26 cellular contexts compared by ENCODE assay signal in the genomic region with DNA sequence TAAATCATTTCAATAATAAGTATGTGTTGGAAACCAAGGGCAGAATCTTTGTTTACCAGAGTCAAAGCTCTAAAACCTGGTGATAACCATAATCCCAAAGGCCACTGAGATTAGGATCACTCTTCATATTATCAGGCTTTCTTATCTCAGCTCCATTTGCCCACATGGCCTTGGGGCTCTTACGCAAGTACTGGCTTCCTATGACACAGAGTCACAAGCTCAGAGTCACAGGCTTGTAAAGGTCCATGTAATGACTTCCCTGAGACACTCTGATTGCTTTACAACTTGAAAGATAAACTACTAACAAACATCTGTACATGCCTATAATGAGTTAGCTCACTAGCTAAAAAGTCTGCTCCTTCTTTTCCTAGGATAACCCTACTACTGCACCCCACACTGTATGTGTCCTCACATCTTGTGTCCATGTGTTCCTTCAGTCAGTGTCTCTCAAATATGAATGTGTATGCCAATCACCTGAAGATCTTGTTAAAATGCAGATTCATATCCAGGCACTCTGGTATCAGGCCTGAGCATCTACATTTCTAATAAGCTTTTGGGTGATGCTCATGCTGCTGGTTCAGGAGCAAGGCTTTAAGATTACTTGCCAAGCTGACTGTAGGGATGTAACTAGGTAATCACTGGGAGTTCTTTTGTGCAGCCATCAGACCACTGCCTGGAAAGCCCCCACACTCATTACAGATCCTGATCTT.
DNase-seq lines count a peak whose midpoint lies in the region; ATAC-seq and TF ChIP-seq lines count a peak whose summit lies in the region.
"Had no signal": no experiment of that assay in that cellular context is flagged by ENCODE, and none has a peak within 500 bp of the region (broad histone marks: within the 10 kb centered on the region; RNA-seq: fewer than 3 reads in every experiment).

No MANE protein-coding gene starts in this region.

- TF ChIP-seq CTCF in epithelial cell of esophagus (IDR thresholded peaks at IDR 0.05; ENCODE audit: insufficient read depth, low read depth, low read length, missing control alignments) (no peak), nephron progenitor cell (IDR thresholded peaks at IDR 0.05) (no peak)

- no peaks in the 10 kb centered on the region for H3K27me3 ChIP-seq in HAP-1 (ENCODE audit: low read depth)
- H3K27me3 ChIP-seq: BLaER1 treated with 17β-estradiol and CSF1 and Interleukin-3, amounts not matched to agents 10 nM and 100 nM; spleen; tibial artery had no signal

- H3K4me3 ChIP-seq in epithelial cell of esophagus (ENCODE audit: low read length) = no peak overlapping the region
- no peak overlapping the region for H3K4me3 ChIP-seq in HAP-1
- H3K4me3 ChIP-seq: BLaER1 treated with 17β-estradiol and CSF1 and Interleukin-3, amounts not matched to agents 10 nM and 100 nM; K562; left ventricle myocardium inferior; spleen; tibial artery had no signal

- H3K27ac Mint-ChIP-seq in nephron progenitor cell = peak overlapping the region; percentile 17
- H3K27ac Mint-ChIP-seq: dendritic cell treated with granulocyte-macrophage colony-stimulating factor and Interleukin-4, amounts not matched to agents 40 ng/mL and 50 ng/mL, for 4 days; immature natural killer cell; T-helper 1 cell treated with Interleukin-12 subunit alpha and Interleukin-12 subunit beta and Interleukin-4 antibody, amounts not matched to agents 30 μg/mL and 1 μg/mL, for 36 hours had no signal

- DNase-seq in EL (peak; percentile 1), MV-4-11 (lab: John Stamatoyannopoulos, UW) (peak; percentile 55), epithelial cell of esophagus (ENCODE audit: low read depth) (peak; percentile 18), nephron progenitor cell (no peak), HAP-1 (ENCODE audit: low spot score in 2 of 2) (no peak), NCI-H510A treated with DMSO at 0.1 percent for 48 hours (lab: John Stamatoyannopoulos, UW) (no peak), NCI-H187 treated with DMSO at 0.1 percent for 48 hours (lab: John Stamatoyannopoulos, UW) (no peak)
- DNase-seq: activated CD4-positive, alpha-beta T cell treated with anti-CD3 and anti-CD28 coated beads for 4 hours; activated naive CD4-positive, alpha-beta T cell treated with Interleukin-2 at 50 U/mL for 16 hours; activated T-cell treated with anti-CD3 and anti-CD28 coated beads, Interleukin-2, amount 50 U/mL, for 48 hours; amniotic stem cell; Calu3; GOT3; immature natural killer cell; left ventricle myocardium inferior; NCI-H1092; NCI-H2029 treated with DMSO at 0.1 percent for 48 hours; spleen; stimulated activated CD4-positive, alpha-beta T cell treated with anti-CD3 and anti-CD28 coated beads, Interleukin-4, amount 100 ng/mL, for 1 hour; stimulated activated naive CD4-positive, alpha-beta T cell treated with Interleukin-2 at 50 U/mL for 16 hours; tibial artery had no signal

- peaks cover 40% of the 10 kb centered on the region for H3K36me3 Mint-ChIP-seq in nephron progenitor cell (ENCODE audit: low read depth)

- H3K9me3 Mint-ChIP-seq in nephron progenitor cell = peaks cover 22% of the 10 kb centered on the region

- peaks cover 17% of the 10 kb centered on the region for H3K9me3 ChIP-seq in HAP-1

- H3K4me1 Mint-ChIP-seq in nephron progenitor cell = peaks cover 49% of the 10 kb centered on the region
- H3K4me1 Mint-ChIP-seq: immature natural killer cell had no signal

- H3K4me3 Mint-ChIP-seq in nephron progenitor cell = no peak overlapping the region
- H3K4me3 Mint-ChIP-seq: dendritic cell treated with granulocyte-macrophage colony-stimulating factor and Interleukin-4, amounts not matched to agents 40 ng/mL and 50 ng/mL, for 4 days; immature natural killer cell; T-helper 1 cell treated with Interleukin-12 subunit alpha and Interleukin-12 subunit beta and Interleukin-4 antibody, amounts not matched to agents 30 μg/mL and 1 μg/mL, for 36 hours had no signal

- H3K4me1 ChIP-seq in HAP-1 = no peaks in the 10 kb centered on the region; the same call in 1 of the 2 replicates
- H3K4me1 ChIP-seq: spleen, tibial artery had no signal

- in situ Hi-C loops in HAP-1 (cut with MboI; ENCODE audit: low sequenced_read_pairs) = no loop called here

- no peak for ATAC-seq in HG03196 (IDR thresholded peaks at IDR 0.05; ENCODE audit: unreplicated experiment)
- ATAC-seq: K562 had no signal

- H3K27me3 Mint-ChIP-seq in nephron progenitor cell (ENCODE audit: low read depth, poor library complexity) = no peaks in the 10 kb centered on the region
- H3K27me3 Mint-ChIP-seq: dendritic cell treated with granulocyte-macrophage colony-stimulating factor and Interleukin-4, amounts not matched to agents 40 ng/mL and 50 ng/mL, for 4 days had no signal

- peaks cover 9% of the 10 kb centered on the region; the same call in 1 of the 2 replicates for H3K36me3 ChIP-seq in HAP-1 (replicated peaks)
- H3K36me3 ChIP-seq: spleen, tibial artery had no signal

Comparison
In these comparisons a context has a peak if more than half of its experiments do, and no peak if none do; other contexts are left out.
1. DNase-seq: peak in EL (single experiment), MV-4-11 (single experiment) and epithelial cell of esophagus (single experiment); none in nephron progenitor cell (single experiment), HAP-1 (0 of 2), NCI-H510A treated with DMSO at 0.1 percent for 48 hours (single experiment) and NCI-H187 treated with DMSO at 0.1 percent for 48 hours (single experiment).